In genomic region chr5:65480306-65480865, GRCh38 we compare ENCODE assay signal across 1 cellular context.
TF ChIP-seq lines count a peak whose summit lies in the region.

No MANE protein-coding gene starts in this region.

TF ChIP-seq in K562, 482 proteins besides CTCF, POLR2A, EP300 and RAD21 (continued from another document):
- TF ChIP-seq ZNF740 (CRISPR knock-in tag; IDR thresholded peaks at IDR 0.05): no peak
- TF ChIP-seq ZNF740 (tag; IDR thresholded peaks at IDR 0.05): no peak
- TF ChIP-seq POLR3A (IDR thresholded peaks at IDR 0.05; ENCODE audit: borderline replicate concordance, extremely low read depth, insufficient read depth, insufficient read length): no peak
- TF ChIP-seq NUFIP1 (IDR thresholded peaks at IDR 0.05; ENCODE audit: partially characterized antibody): no peak
- no peak for TF ChIP-seq ARID1B (IDR thresholded peaks at IDR 0.05)
- peak; percentile 61; the same call in 1 of the 2 replicates for TF ChIP-seq FOXM1 (IDR thresholded peaks at IDR 0.05; ENCODE audit: low read depth)
- no peak for TF ChIP-seq FOXM1 (CRISPR knock-in tag; IDR thresholded peaks at IDR 0.05; ENCODE audit: low read depth)
- no peak for TF ChIP-seq LEF1 (IDR thresholded peaks at IDR 0.05)
- TF ChIP-seq CBX5 (IDR thresholded peaks at IDR 0.05; ENCODE audit: borderline replicate concordance, low read depth): no peak
- peak; percentile 91 for TF ChIP-seq NFIC (IDR thresholded peaks at IDR 0.05)
- TF ChIP-seq TAF9B (IDR thresholded peaks at IDR 0.05; ENCODE audit: partially characterized antibody): no peak
- no peak for TF ChIP-seq ZNF79 (CRISPR knock-in tag; IDR thresholded peaks at IDR 0.05; ENCODE audit: low read depth)
- TF ChIP-seq RBBP5 (IDR thresholded peaks at IDR 0.05; ENCODE audit: borderline replicate concordance, insufficient read depth, low read length, poor library complexity, severe bottlenecking): peak; percentile 11
- TF ChIP-seq, protein P1, sequence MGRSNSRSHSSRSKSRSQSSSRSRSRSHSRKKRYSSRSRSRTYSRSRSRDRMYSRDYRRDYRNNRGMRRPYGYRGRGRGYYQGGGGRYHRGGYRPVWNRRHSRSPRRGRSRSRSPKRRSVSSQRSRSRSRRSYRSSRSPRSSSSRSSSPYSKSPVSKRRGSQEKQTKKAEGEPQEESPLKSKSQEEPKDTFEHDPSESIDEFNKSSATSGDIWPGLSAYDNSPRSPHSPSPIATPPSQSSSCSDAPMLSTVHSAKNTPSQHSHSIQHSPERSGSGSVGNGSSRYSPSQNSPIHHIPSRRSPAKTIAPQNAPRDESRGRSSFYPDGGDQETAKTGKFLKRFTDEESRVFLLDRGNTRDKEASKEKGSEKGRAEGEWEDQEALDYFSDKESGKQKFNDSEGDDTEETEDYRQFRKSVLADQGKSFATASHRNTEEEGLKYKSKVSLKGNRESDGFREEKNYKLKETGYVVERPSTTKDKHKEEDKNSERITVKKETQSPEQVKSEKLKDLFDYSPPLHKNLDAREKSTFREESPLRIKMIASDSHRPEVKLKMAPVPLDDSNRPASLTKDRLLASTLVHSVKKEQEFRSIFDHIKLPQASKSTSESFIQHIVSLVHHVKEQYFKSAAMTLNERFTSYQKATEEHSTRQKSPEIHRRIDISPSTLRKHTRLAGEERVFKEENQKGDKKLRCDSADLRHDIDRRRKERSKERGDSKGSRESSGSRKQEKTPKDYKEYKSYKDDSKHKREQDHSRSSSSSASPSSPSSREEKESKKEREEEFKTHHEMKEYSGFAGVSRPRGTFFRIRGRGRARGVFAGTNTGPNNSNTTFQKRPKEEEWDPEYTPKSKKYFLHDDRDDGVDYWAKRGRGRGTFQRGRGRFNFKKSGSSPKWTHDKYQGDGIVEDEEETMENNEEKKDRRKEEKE (IDR thresholded peaks at IDR 0.05; ENCODE audit: borderline replicate concordance in 1 of 2, control insufficient read depth in 1 of 2, low read depth in 2 of 2, low read length in 1 of 2): no peak
- TF ChIP-seq, protein P2, sequence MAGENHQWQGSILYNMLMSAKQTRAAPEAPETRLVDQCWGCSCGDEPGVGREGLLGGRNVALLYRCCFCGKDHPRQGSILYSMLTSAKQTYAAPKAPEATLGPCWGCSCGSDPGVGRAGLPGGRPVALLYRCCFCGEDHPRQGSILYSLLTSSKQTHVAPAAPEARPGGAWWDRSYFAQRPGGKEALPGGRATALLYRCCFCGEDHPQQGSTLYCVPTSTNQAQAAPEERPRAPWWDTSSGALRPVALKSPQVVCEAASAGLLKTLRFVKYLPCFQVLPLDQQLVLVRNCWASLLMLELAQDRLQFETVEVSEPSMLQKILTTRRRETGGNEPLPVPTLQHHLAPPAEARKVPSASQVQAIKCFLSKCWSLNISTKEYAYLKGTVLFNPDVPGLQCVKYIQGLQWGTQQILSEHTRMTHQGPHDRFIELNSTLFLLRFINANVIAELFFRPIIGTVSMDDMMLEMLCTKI (IDR thresholded peaks at IDR 0.05; ENCODE audit: partially characterized antibody): no peak
- 0 out of 2 replicates have a peak, but pooled peaks have one; percentile 1 for TF ChIP-seq JUND (IDR thresholded peaks at IDR 0.05; ENCODE audit: borderline replicate concordance, low read depth, low read length)
- no peak for TF ChIP-seq JUND (tag; IDR thresholded peaks at IDR 0.05; ENCODE audit: borderline replicate concordance, low read depth, low read length)
- no peak for TF ChIP-seq SUPT5H (IDR thresholded peaks at IDR 0.05)
- no peak for TF ChIP-seq OTX1 (CRISPR knock-in tag; IDR thresholded peaks at IDR 0.05)
- TF ChIP-seq STAT5B (CRISPR knock-in tag; IDR thresholded peaks at IDR 0.05): no peak
- no peak for TF ChIP-seq ZNF3 (CRISPR knock-in tag; IDR thresholded peaks at IDR 0.05)
- TF ChIP-seq BMI1 (IDR thresholded peaks at IDR 0.05; ENCODE audit: low read length): no peak
- TF ChIP-seq GATA2 (CRISPR knock-in tag; IDR thresholded peaks at IDR 0.05): no peak
- no peak for TF ChIP-seq ZNF764 (CRISPR knock-in tag; IDR thresholded peaks at IDR 0.05; ENCODE audit: low read depth)
- no peak for TF ChIP-seq BRCA1 (IDR thresholded peaks at IDR 0.05)
- no peak for TF ChIP-seq BRCA1 (CRISPR knock-in tag; IDR thresholded peaks at IDR 0.05)
- TF ChIP-seq ZHX1 (conservative IDR thresholded peaks at IDR 0.05; ENCODE audit: low read length): no peak
- TF ChIP-seq DNMT1 (IDR thresholded peaks at IDR 0.05): no peak
- TF ChIP-seq, protein P3, sequence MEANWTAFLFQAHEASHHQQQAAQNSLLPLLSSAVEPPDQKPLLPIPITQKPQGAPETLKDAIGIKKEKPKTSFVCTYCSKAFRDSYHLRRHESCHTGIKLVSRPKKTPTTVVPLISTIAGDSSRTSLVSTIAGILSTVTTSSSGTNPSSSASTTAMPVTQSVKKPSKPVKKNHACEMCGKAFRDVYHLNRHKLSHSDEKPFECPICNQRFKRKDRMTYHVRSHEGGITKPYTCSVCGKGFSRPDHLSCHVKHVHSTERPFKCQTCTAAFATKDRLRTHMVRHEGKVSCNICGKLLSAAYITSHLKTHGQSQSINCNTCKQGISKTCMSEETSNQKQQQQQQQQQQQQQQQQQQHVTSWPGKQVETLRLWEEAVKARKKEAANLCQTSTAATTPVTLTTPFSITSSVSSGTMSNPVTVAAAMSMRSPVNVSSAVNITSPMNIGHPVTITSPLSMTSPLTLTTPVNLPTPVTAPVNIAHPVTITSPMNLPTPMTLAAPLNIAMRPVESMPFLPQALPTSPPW (CRISPR knock-in tag; IDR thresholded peaks at IDR 0.05): peak; percentile 21; the same call in 1 of the 2 replicates
- no peak for TF ChIP-seq ZNF707 (CRISPR knock-in tag; conservative IDR thresholded peaks at IDR 0.05)
- TF ChIP-seq, protein P4, sequence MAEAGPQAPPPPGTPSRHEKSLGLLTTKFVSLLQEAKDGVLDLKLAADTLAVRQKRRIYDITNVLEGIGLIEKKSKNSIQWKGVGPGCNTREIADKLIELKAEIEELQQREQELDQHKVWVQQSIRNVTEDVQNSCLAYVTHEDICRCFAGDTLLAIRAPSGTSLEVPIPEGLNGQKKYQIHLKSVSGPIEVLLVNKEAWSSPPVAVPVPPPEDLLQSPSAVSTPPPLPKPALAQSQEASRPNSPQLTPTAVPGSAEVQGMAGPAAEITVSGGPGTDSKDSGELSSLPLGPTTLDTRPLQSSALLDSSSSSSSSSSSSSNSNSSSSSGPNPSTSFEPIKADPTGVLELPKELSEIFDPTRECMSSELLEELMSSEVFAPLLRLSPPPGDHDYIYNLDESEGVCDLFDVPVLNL (CRISPR knock-in tag; IDR thresholded peaks at IDR 0.05; ENCODE audit: low read depth): no peak
- TF ChIP-seq SMARCE1 (IDR thresholded peaks at IDR 0.05): peak; percentile 40; the same call in 1 of the 2 replicates
- TF ChIP-seq SAP30 (IDR thresholded peaks at IDR 0.05; ENCODE audit: borderline replicate concordance, insufficient read depth, low read depth, low read length, poor library complexity, severe bottlenecking): peak; percentile 29
- peak; percentile 34; the same call in 1 of the 2 replicates for TF ChIP-seq SMARCA4 (IDR thresholded peaks at IDR 0.05)
- TF ChIP-seq PRMT5 (CRISPR knock-in tag; IDR thresholded peaks at IDR 0.05): no peak
- TF ChIP-seq, protein P5, sequence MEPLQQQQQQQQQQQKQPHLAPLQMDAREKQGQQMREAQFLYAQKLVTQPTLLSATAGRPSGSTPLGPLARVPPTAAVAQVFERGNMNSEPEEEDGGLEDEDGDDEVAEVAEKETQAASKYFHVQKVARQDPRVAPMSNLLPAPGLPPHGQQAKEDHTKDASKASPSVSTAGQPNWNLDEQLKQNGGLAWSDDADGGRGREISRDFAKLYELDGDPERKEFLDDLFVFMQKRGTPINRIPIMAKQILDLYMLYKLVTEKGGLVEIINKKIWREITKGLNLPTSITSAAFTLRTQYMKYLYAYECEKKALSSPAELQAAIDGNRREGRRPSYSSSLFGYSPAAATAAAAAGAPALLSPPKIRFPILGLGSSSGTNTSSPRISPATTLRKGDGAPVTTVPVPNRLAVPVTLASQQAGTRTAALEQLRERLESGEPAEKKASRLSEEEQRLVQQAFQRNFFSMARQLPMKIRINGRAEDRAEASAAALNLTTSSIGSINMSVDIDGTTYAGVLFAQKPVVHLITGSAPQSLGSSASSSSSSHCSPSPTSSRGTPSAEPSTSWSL (CRISPR knock-in tag; IDR thresholded peaks at IDR 0.05; ENCODE audit: borderline replicate concordance): no peak
- peak; percentile 32 to 74; a peak in 1 of 4 replicates for TF ChIP-seq FOXK2 (conservative IDR thresholded peaks at IDR 0.05 in 1 of 2, IDR thresholded peaks at IDR 0.05 in 1 of 2; ENCODE audit: low read depth in 2 of 2)
- no peak for TF ChIP-seq HEY1 (CRISPR knock-in tag; IDR thresholded peaks at IDR 0.05; ENCODE audit: borderline replicate concordance)
- TF ChIP-seq GTF2A2 (tag; IDR thresholded peaks at IDR 0.05): no peak
- no peak for TF ChIP-seq JUNB (CRISPR knock-in tag; conservative IDR thresholded peaks at IDR 0.05)
- TF ChIP-seq MCM5 (IDR thresholded peaks at IDR 0.05; ENCODE audit: low read depth): no peak
- TF ChIP-seq MAFK (IDR thresholded peaks at IDR 0.05; ENCODE audit: low read length): no peak
- TF ChIP-seq ZNF766 (CRISPR knock-in tag; conservative IDR thresholded peaks at IDR 0.05): no peak
- no peak for TF ChIP-seq SMARCB1 (IDR thresholded peaks at IDR 0.05; ENCODE audit: insufficient read length, low read depth)
- TF ChIP-seq ZBTB2 (IDR thresholded peaks at IDR 0.05): no peak
- TF ChIP-seq CBX1 (IDR thresholded peaks at IDR 0.05; ENCODE audit: low read depth): no peak
- no peak for TF ChIP-seq L3MBTL2 (IDR thresholded peaks at IDR 0.05)
- TF ChIP-seq ZNF644 (tag; IDR thresholded peaks at IDR 0.05; ENCODE audit: low read depth): no peak
- no peak for TF ChIP-seq KLF1 (tag; IDR thresholded peaks at IDR 0.05)
- no peak for TF ChIP-seq SIRT6 (IDR thresholded peaks at IDR 0.05; ENCODE audit: low read depth, low read length)
- TF ChIP-seq NR2C2 (CRISPR knock-in tag; IDR thresholded peaks at IDR 0.05): no peak
- no peak for TF ChIP-seq NR2C2 (tag; IDR thresholded peaks at IDR 0.05)
- TF ChIP-seq GTF3C2 (IDR thresholded peaks at IDR 0.05; ENCODE audit: borderline replicate concordance, extremely low read depth, insufficient read length): no peak
- no peak for TF ChIP-seq BRF1 (IDR thresholded peaks at IDR 0.05; ENCODE audit: borderline replicate concordance, extremely low read depth, insufficient read length)
- TF ChIP-seq ASH1L (IDR thresholded peaks at IDR 0.05; ENCODE audit: borderline replicate concordance, low read depth, partially characterized antibody): no peak
TF ChIP-seq in K562: peak in this region for 12.
